Comparison of ENCODE assay signal across 8 cellular contexts in the genomic region with DNA sequence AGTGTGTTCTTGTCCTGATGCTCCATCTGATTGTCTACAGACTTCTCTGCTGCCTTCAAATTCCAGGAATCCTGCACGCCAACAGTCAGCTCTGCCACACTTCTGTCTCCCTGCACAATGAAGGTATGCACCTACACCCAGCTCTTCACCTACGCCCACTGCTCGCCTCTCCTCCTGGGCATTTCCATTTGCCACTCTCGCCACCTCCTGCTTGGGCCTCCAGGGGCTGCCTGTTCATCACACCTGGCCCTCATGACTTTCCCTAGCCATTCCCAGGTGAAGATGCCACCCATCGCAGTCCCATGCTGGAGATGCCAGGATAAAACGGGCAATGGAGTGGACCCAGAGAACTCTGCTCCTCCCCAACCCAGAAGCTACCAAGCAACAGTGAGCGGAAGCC.
"Had no signal": no experiment of that assay in that cellular context is flagged by ENCODE, and none has a peak within 500 bp of the region (broad histone marks: within the 10 kb centered on the region; RNA-seq: fewer than 3 reads in every experiment).

No MANE protein-coding gene starts in this region.

- FAIRE-seq: G401.6, GM12878, GM12891, GM12892, GM18507, GM19239 had no signal

- DNase-seq: GDM1, GF-D8 had no signal

- ATAC-seq: GM12878 had no signal

- H3K4me3 ChIP-seq: GM12878 had no signal
